Comparison of ENCODE assay signal across 13 cellular contexts in genomic region chr1:26283226-26283853, GRCh38. TPM values are rescaled to one million over a fixed set of nuclear protein-coding genes. Genes with fewer than 3 reads are reported as not detected.
DNase-seq lines count a peak whose midpoint lies in the region; ATAC-seq, FAIRE-seq and TF ChIP-seq lines count a peak whose summit lies in the region.
"Had no signal": no experiment of that assay in that cellular context is flagged by ENCODE, and none has a peak within 500 bp of the region (broad histone marks: within the 10 kb centered on the region; RNA-seq: fewer than 3 reads in every experiment).

No MANE protein-coding gene starts in this region.

- no peaks in the 10 kb centered on the region for H3K36me3 ChIP-seq in BE2C
- H3K36me3 ChIP-seq: cardiac muscle cell had no signal

- POLR2A ChIA-PET in activated CD8-positive, alpha-beta T cell treated with anti-CD3 and anti-CD28 coated beads, Interleukin-2, amount 10 ng/mL, durations not matched to agents 7 days and 5 days (lab: Charles Lee) = interaction anchor here (2.9 to 19.5 kb wide), 2 partner anchors 24 to 35 kb away, joined by 15 to 409 read pairs; partner anchors contain the start of genes CD52 and UBXN11

- no peak overlapping the region for H3K4me3 ChIP-seq in BE2C (ENCODE audit: low read depth, low read length)
- H3K4me3 ChIP-seq: cardiac muscle cell had no signal

- H3K9me3 ChIP-seq in BE2C = no peaks in the 10 kb centered on the region

- no peak for TF ChIP-seq CTCF in glutamatergic neuron (IDR thresholded peaks at IDR 0.05; ENCODE audit: partially characterized antibody, unreplicated experiment)
- TF ChIP-seq CTCF in BE2C (IDR thresholded peaks at IDR 0.05; ENCODE audit: low read depth, low read length) = no peak

- H3K4me3 Mint-ChIP-seq in T-helper 2 cell treated with Interferon-gamma antibody and Interleukin-4, amounts not matched to agents 5 μg/mL and 100 μg/mL, for 36 hours = peak overlapping the region; percentile 88
- H3K4me3 Mint-ChIP-seq in activated CD8-positive, alpha-beta T cell treated with anti-CD3 and anti-CD28 coated beads, Interleukin-2, amount 10 ng/mL, durations not matched to agents 7 days and 5 days = peak overlapping the region; percentile 89
- peak overlapping the region; percentile 2 for H3K4me3 Mint-ChIP-seq in glutamatergic neuron (ENCODE audit: unreplicated experiment)
- peak overlapping the region; percentile 33 to 75 for H3K4me3 Mint-ChIP-seq in stimulated activated naive CD8-positive, alpha-beta T cell treated with anti-CD3 and anti-CD28 coated beads, Interleukin-15, amount 100 ng/mL, for 72 hours

- H3K9me3 Mint-ChIP-seq in T-helper 2 cell treated with Interferon-gamma antibody and Interleukin-4, amounts not matched to agents 5 μg/mL and 100 μg/mL, for 36 hours = no peaks in the 10 kb centered on the region
- no peaks in the 10 kb centered on the region for H3K9me3 Mint-ChIP-seq in activated CD8-positive, alpha-beta T cell treated with anti-CD3 and anti-CD28 coated beads, Interleukin-2, amount 10 ng/mL, durations not matched to agents 7 days and 5 days (ENCODE audit: insufficient read depth)
- peaks cover 14% of the 10 kb centered on the region for H3K9me3 Mint-ChIP-seq in glutamatergic neuron (ENCODE audit: unreplicated experiment)
- no peaks in the 10 kb centered on the region for H3K9me3 Mint-ChIP-seq in stimulated activated naive CD8-positive, alpha-beta T cell treated with anti-CD3 and anti-CD28 coated beads, Interleukin-15, amount 100 ng/mL, for 72 hours

- H3K36me3 Mint-ChIP-seq in T-helper 2 cell treated with Interferon-gamma antibody and Interleukin-4, amounts not matched to agents 5 μg/mL and 100 μg/mL, for 36 hours (ENCODE audit: low read depth) = peaks cover 54% of the 10 kb centered on the region
- H3K36me3 Mint-ChIP-seq in activated CD8-positive, alpha-beta T cell treated with anti-CD3 and anti-CD28 coated beads, Interleukin-2, amount 10 ng/mL, durations not matched to agents 7 days and 5 days (ENCODE audit: low read depth) = peaks cover 66% of the 10 kb centered on the region
- H3K36me3 Mint-ChIP-seq in glutamatergic neuron (ENCODE audit: unreplicated experiment) = no peaks in the 10 kb centered on the region

- H3K27me3 Mint-ChIP-seq in T-helper 2 cell treated with Interferon-gamma antibody and Interleukin-4, amounts not matched to agents 5 μg/mL and 100 μg/mL, for 36 hours (ENCODE audit: low read depth) = no peaks in the 10 kb centered on the region
- H3K27me3 Mint-ChIP-seq in activated CD8-positive, alpha-beta T cell treated with anti-CD3 and anti-CD28 coated beads, Interleukin-2, amount 10 ng/mL, durations not matched to agents 7 days and 5 days (ENCODE audit: low read depth) = no peaks in the 10 kb centered on the region
- H3K27me3 Mint-ChIP-seq in glutamatergic neuron (ENCODE audit: unreplicated experiment) = peaks cover 21% of the 10 kb centered on the region
- no peaks in the 10 kb centered on the region for H3K27me3 Mint-ChIP-seq in stimulated activated naive CD8-positive, alpha-beta T cell treated with anti-CD3 and anti-CD28 coated beads, Interleukin-15, amount 100 ng/mL, for 72 hours

- H3K4me1 ChIP-seq in BE2C = peaks cover 4% of the 10 kb centered on the region; the same call in 1 of the 2 replicates

- no peaks in the 10 kb centered on the region for H3K27me3 ChIP-seq in BE2C
- H3K27me3 ChIP-seq: cardiac muscle cell had no signal

- peaks cover 78% of the 10 kb centered on the region for H3K4me1 Mint-ChIP-seq in T-helper 2 cell treated with Interferon-gamma antibody and Interleukin-4, amounts not matched to agents 5 μg/mL and 100 μg/mL, for 36 hours (ENCODE audit: low read depth)
- H3K4me1 Mint-ChIP-seq in activated CD8-positive, alpha-beta T cell treated with anti-CD3 and anti-CD28 coated beads, Interleukin-2, amount 10 ng/mL, durations not matched to agents 7 days and 5 days (ENCODE audit: low read depth) = peaks cover 86% of the 10 kb centered on the region
- H3K4me1 Mint-ChIP-seq in glutamatergic neuron (ENCODE audit: low read depth, unreplicated experiment) = peaks cover 55% of the 10 kb centered on the region
- peaks cover 93% of the 10 kb centered on the region for H3K4me1 Mint-ChIP-seq in stimulated activated naive CD8-positive, alpha-beta T cell treated with anti-CD3 and anti-CD28 coated beads, Interleukin-15, amount 100 ng/mL, for 72 hours

- CTCF ChIA-PET in activated CD8-positive, alpha-beta T cell treated with anti-CD3 and anti-CD28 coated beads, Interleukin-2, amount 10 ng/mL, durations not matched to agents 7 days and 5 days (lab: Charles Lee) = interaction anchor here (0.9 to 8.6 kb wide), 11 partner anchors 8 to 133 kb away, joined by 3 to 591 read pairs (median 38); partner anchors contain the start of genes CD52, CEP85 and UBXN11

- no peak for ATAC-seq in activated CD8-positive, alpha-beta T cell treated with anti-CD3 and anti-CD28 coated beads, Interleukin-2, amount 10 ng/mL, durations not matched to agents 7 days and 5 days
- no peak for ATAC-seq in stimulated activated naive CD8-positive, alpha-beta T cell treated with anti-CD3 and anti-CD28 coated beads, Interleukin-15, amount 100 ng/mL, for 72 hours
- ATAC-seq in HG03521 (IDR thresholded peaks at IDR 0.05; ENCODE audit: unreplicated experiment) = no peak

- FAIRE-seq in RCC 7860 (lab: Jason Lieb, UNC) = no peak

- peak overlapping the region; percentile 97 for H3K27ac Mint-ChIP-seq in T-helper 2 cell treated with Interferon-gamma antibody and Interleukin-4, amounts not matched to agents 5 μg/mL and 100 μg/mL, for 36 hours
- peak overlapping the region; percentile 96 for H3K27ac Mint-ChIP-seq in activated CD8-positive, alpha-beta T cell treated with anti-CD3 and anti-CD28 coated beads, Interleukin-2, amount 10 ng/mL, durations not matched to agents 7 days and 5 days
- H3K27ac Mint-ChIP-seq in glutamatergic neuron (ENCODE audit: unreplicated experiment) = peak overlapping the region; percentile 26
- H3K27ac Mint-ChIP-seq in stimulated activated naive CD8-positive, alpha-beta T cell treated with anti-CD3 and anti-CD28 coated beads, Interleukin-15, amount 100 ng/mL, for 72 hours = peak overlapping the region in 1 of 2 donors; percentile 54

- no peak for DNase-seq in T-helper 2 cell treated with Interferon-gamma antibody and Interleukin-4, amounts not matched to agents 5 μg/mL and 100 μg/mL, for 36 hours (ENCODE audit: low spot score)
- DNase-seq in T-helper 2 cell = no peak
- DNase-seq in activated CD8-positive, alpha-beta T cell treated with anti-CD3 and anti-CD28 coated beads, Interleukin-2, amount 10 ng/mL, durations not matched to agents 7 days and 5 days = no peak
- no peak for DNase-seq in glutamatergic neuron
- no peak for DNase-seq in stimulated activated naive CD8-positive, alpha-beta T cell treated with anti-CD3 and anti-CD28 coated beads, Interleukin-15, amount 100 ng/mL, for 72 hours
- no peak for DNase-seq in BE2C
- no peak for DNase-seq in RCC 7860 (ENCODE audit: low spot score)
- DNase-seq: Kasumi-1; NK-92 treated with Interleukin-12 subunit alpha and Interleukin-12 subunit beta, amount 100 ng/mL, for 24 hours had no signal

RNA-seq across cellular contexts. Expression of gene SH3BGRL3, which starts 3.5 kb away (rescaled TPM):
- 100 to 1,000 TPM; 795 to 814 TPM for total RNA-seq in activated CD8-positive, alpha-beta T cell treated with anti-CD3 and anti-CD28 coated beads, Interleukin-2, amount 10 ng/mL, durations not matched to agents 7 days and 5 days
- 412 TPM for total RNA-seq in glutamatergic neuron (ENCODE audit: unreplicated experiment)
- polyA plus RNA-seq in BE2C (2012; ENCODE audit: insufficient read depth, insufficient read length, low read depth) = 170 TPM

RNA-seq across cellular contexts. Expression of gene UBXN11, which starts 23.1 kb away (rescaled TPM):
- total RNA-seq in activated CD8-positive, alpha-beta T cell treated with anti-CD3 and anti-CD28 coated beads, Interleukin-2, amount 10 ng/mL, durations not matched to agents 7 days and 5 days = 10 to 100 TPM; 34.4 to 40.9 TPM
- total RNA-seq in glutamatergic neuron (ENCODE audit: unreplicated experiment) = 11.4 TPM
- 8.4 TPM for polyA plus RNA-seq in BE2C (2012; ENCODE audit: insufficient read depth, insufficient read length, low read depth)

RNA-seq across cellular contexts. Expression of gene CD52, which starts 34.4 kb away (rescaled TPM):
- total RNA-seq in activated CD8-positive, alpha-beta T cell treated with anti-CD3 and anti-CD28 coated beads, Interleukin-2, amount 10 ng/mL, durations not matched to agents 7 days and 5 days = 1,000 to 10,000 TPM; 1,112 to 1,180 TPM
- 2.8 TPM for total RNA-seq in glutamatergic neuron (ENCODE audit: unreplicated experiment)
- polyA plus RNA-seq in BE2C (2012; ENCODE audit: insufficient read depth, insufficient read length, low read depth) = not detected
- total RNA-seq: A673, cardiac muscle cell, glomerular endothelial cell had no signal

RNA-seq across cellular contexts. Expression of gene CEP85, which starts 49.3 kb away (rescaled TPM):
- 10 to 100 TPM; 48.7 to 49.1 TPM for total RNA-seq in activated CD8-positive, alpha-beta T cell treated with anti-CD3 and anti-CD28 coated beads, Interleukin-2, amount 10 ng/mL, durations not matched to agents 7 days and 5 days
- total RNA-seq in glutamatergic neuron (ENCODE audit: unreplicated experiment) = 28.2 TPM
- 9.7 TPM for polyA plus RNA-seq in BE2C (2012; ENCODE audit: insufficient read depth, insufficient read length, low read depth)

Comparison
In these comparisons a context has a peak if more than half of its experiments do, and no peak if none do; other contexts are left out.
1. H3K4me3 Mint-ChIP-seq: peak in every context shown above with its lines; median percentile 89 in activated CD8-positive, alpha-beta T cell treated with anti-CD3 and anti-CD28 coated beads, Interleukin-2, amount 10 ng/mL, durations not matched to agents 7 days and 5 days; 88 in T-helper 2 cell treated with Interferon-gamma antibody and Interleukin-4, amounts not matched to agents 5 μg/mL and 100 μg/mL, for 36 hours; 54 in stimulated activated naive CD8-positive, alpha-beta T cell treated with anti-CD3 and anti-CD28 coated beads, Interleukin-15, amount 100 ng/mL, for 72 hours; 2 in glutamatergic neuron.
2. RNA of gene CD52, which starts 34.4 kb away (total RNA-seq): 1,112 to 1,180 TPM in activated CD8-positive, alpha-beta T cell treated with anti-CD3 and anti-CD28 coated beads, Interleukin-2, amount 10 ng/mL, durations not matched to agents 7 days and 5 days; 2.8 TPM in glutamatergic neuron (single experiment); every median in the first group is over 100 times any median in the second.